In genomic region chr21:40717008-40717407, GRCh38 we compare ENCODE assay signal across 28 cellular contexts.
DNase-seq lines count a peak whose midpoint lies in the region; ATAC-seq and TF ChIP-seq lines count a peak whose summit lies in the region.
"Had no signal": no experiment of that assay in that cellular context is flagged by ENCODE, and none has a peak within 500 bp of the region (broad histone marks: within the 10 kb centered on the region; RNA-seq: fewer than 3 reads in every experiment).

No MANE protein-coding gene starts in this region.

- no peaks in the 10 kb centered on the region for H3K36me3 ChIP-seq in hepatocyte (replicated peaks; ENCODE audit: insufficient read depth, low read depth)
- H3K36me3 ChIP-seq: brain microvascular endothelial cell, esophagus muscularis mucosa, gastrocnemius medialis, MG63, ovary, right atrium auricular region, thyroid gland had no signal

- H3K36me3 Mint-ChIP-seq in CD14-positive monocyte: no peaks in the 10 kb centered on the region

- WGBS in hepatocyte (ENCODE audit: low lambda C conversion rate, missing lambda C conversion rate): 79% methylated on average over 3 of the region's 3 CpGs

- no peak overlapping the region for H2AFZ ChIP-seq in hepatocyte

- DNase-seq in NCI-H2196 (lab: John Stamatoyannopoulos, UW; ENCODE audit: unreplicated experiment) (peak; percentile 4), NCI-H2196 treated with DMSO at 0.1 percent for 48 hours (lab: John Stamatoyannopoulos, UW; ENCODE audit: unreplicated experiment) (no peak), NCI-H146 treated with DMSO at 0.1 percent for 48 hours (lab: John Stamatoyannopoulos, UW; ENCODE audit: unreplicated experiment) (peak; percentile 14), NCI-H2227 treated with DMSO at 0.1 percent for 48 hours (lab: John Stamatoyannopoulos, UW) (peak; percentile 48), hepatocyte (ENCODE audit: low spot score) (peak; percentile 11), CD14-positive monocyte (ENCODE audit: low spot score) (no peak), GM20000 (ENCODE audit: low spot score) (no peak)
- DNase-seq: activated effector memory CD4-positive, alpha-beta T cell treated with anti-CD3 and anti-CD28 coated beads, Interleukin-2, amount 50 U/mL, for 16 hours; brain microvascular endothelial cell; Caco-2; effector memory CD4-positive, alpha-beta T cell; gastrocnemius medialis; H7; islet precursor cell; MG63; ovary; stimulated activated CD4-positive, alpha-beta T cell treated with anti-CD3 and anti-CD28 coated beads, Interleukin-12 subunit alpha, Interleukin-12 subunit beta, amount 100 ng/mL, for 4 hours; stimulated activated CD4-positive, alpha-beta T cell treated with anti-CD3 and anti-CD28 coated beads, Interleukin-4, amount 100 ng/mL, for 4 hours; stimulated activated naive CD8-positive, alpha-beta T cell treated with anti-CD3 and anti-CD28 coated beads, Interleukin-15, Interleukin-2, amounts not matched to agents 100 U/mL and 50 U/mL, for 24 hours; thyroid gland had no signal

- ATAC-seq in GM19455 (IDR thresholded peaks at IDR 0.05; ENCODE audit: unreplicated experiment): no peak
- ATAC-seq: gastrocnemius medialis; SK-N-SH treated with all-trans-retinoic acid at 6 μM for 48 hours; stimulated activated naive CD8-positive, alpha-beta T cell treated with anti-CD3 and anti-CD28 coated beads, Interleukin-15, Interleukin-2, amounts not matched to agents 100 U/mL and 50 U/mL, for 24 hours; WTC11 had no signal

- no peaks in the 10 kb centered on the region for H4K20me1 ChIP-seq in hepatocyte (ENCODE audit: insufficient read depth, poor library complexity, severe bottlenecking)

- peaks cover 0 to 17% (median 6%) of the 10 kb centered on the region in 7 donors for H3K9me3 Mint-ChIP-seq in CD14-positive monocyte

- no peaks in the 10 kb centered on the region for H3K79me2 ChIP-seq in hepatocyte

- no peaks in the 10 kb centered on the region for H3K9me3 ChIP-seq in hepatocyte (ENCODE audit: low read depth)
- H3K9me3 ChIP-seq: gastrocnemius medialis, ovary, thyroid gland had no signal

- H3K9me2 ChIP-seq in hepatocyte (replicated peaks; ENCODE audit: insufficient read depth): no peaks in the 10 kb centered on the region

- no peak overlapping the region for H3K4me2 ChIP-seq in hepatocyte

- H3K27ac ChIP-seq in hepatocyte: no peak overlapping the region
- H3K27ac ChIP-seq: brain microvascular endothelial cell, esophagus muscularis mucosa, gastrocnemius medialis, ovary, right atrium auricular region, thyroid gland had no signal

- no peak for TF ChIP-seq CTCF in hepatocyte (IDR thresholded peaks at IDR 0.05; ENCODE audit: poor library complexity)
- TF ChIP-seq CTCF in CD14-positive monocyte (IDR thresholded peaks at IDR 0.05): no peak
- no peak for TF ChIP-seq CTCF in GM20000 (IDR thresholded peaks at IDR 0.05; ENCODE audit: extremely low read depth, missing control alignments)

- intact Hi-C loops in CD14-positive monocyte (cut with micrococcal nuclease): no loop called here

- no peaks in the 10 kb centered on the region for H3K27me3 ChIP-seq in hepatocyte
- H3K27me3 ChIP-seq: brain microvascular endothelial cell, gastrocnemius medialis, MG63, ovary, right atrium auricular region, thyroid gland had no signal

- H3K4me3 ChIP-seq in hepatocyte: no peak overlapping the region
- H3K4me3 ChIP-seq: esophagus muscularis mucosa, gastrocnemius medialis, MG63, ovary, right atrium auricular region, thyroid gland had no signal

- no peaks in the 10 kb centered on the region for H3K4me1 Mint-ChIP-seq in CD14-positive monocyte
- H3K4me1 Mint-ChIP-seq: B cell, nephron, WTC11 had no signal

- H3K27me3 Mint-ChIP-seq in CD14-positive monocyte (ENCODE audit: low read depth in 3 of 3): no peaks in the 10 kb centered on the region
- H3K27me3 Mint-ChIP-seq: B cell had no signal

- no peak overlapping the region for H3K4me3 Mint-ChIP-seq in CD14-positive monocyte
- H3K4me3 Mint-ChIP-seq: B cell; nephron; T-helper 2 cell treated with Interferon-gamma antibody and Interleukin-4, amounts not matched to agents 5 μg/mL and 100 μg/mL, for 36 hours; WTC11 had no signal

- H3K27ac Mint-ChIP-seq in CD14-positive monocyte: no peak overlapping the region
- H3K27ac Mint-ChIP-seq: B cell; nephron; T-helper 2 cell treated with Interferon-gamma antibody and Interleukin-4, amounts not matched to agents 5 μg/mL and 100 μg/mL, for 36 hours; WTC11 had no signal

- H3K4me1 ChIP-seq in hepatocyte (ENCODE audit: insufficient read depth): no peaks in the 10 kb centered on the region
- H3K4me1 ChIP-seq: Caco-2, esophagus muscularis mucosa, gastrocnemius medialis, right atrium auricular region, thyroid gland had no signal

Comparison
In these comparisons a context has a peak if more than half of its experiments do, and no peak if none do; other contexts are left out.
1. DNase-seq: peak in NCI-H2196 (single experiment), NCI-H146 treated with DMSO at 0.1 percent for 48 hours (single experiment), NCI-H2227 treated with DMSO at 0.1 percent for 48 hours (single experiment) and hepatocyte (single experiment); none in NCI-H2196 treated with DMSO at 0.1 percent for 48 hours (single experiment), CD14-positive monocyte (single experiment) and GM20000 (single experiment).